9 cellular contexts compared by ENCODE assay signal in genomic region chr13:41502676-41503075, GRCh38. TPM values are rescaled to one million over a fixed set of nuclear protein-coding genes. Genes with fewer than 3 reads are reported as not detected.
DNase-seq lines count a peak whose midpoint lies in the region; ATAC-seq, FAIRE-seq and TF ChIP-seq lines count a peak whose summit lies in the region.
"Had no signal": no experiment of that assay in that cellular context is flagged by ENCODE, and none has a peak within 500 bp of the region (broad histone marks: within the 10 kb centered on the region; RNA-seq: fewer than 3 reads in every experiment).

No MANE protein-coding gene starts in this region.

- peak; percentile 79 for ATAC-seq in GM19397 (IDR thresholded peaks at IDR 0.05; ENCODE audit: unreplicated experiment)
- peak; percentile 57 for ATAC-seq in HG03060 (IDR thresholded peaks at IDR 0.05; ENCODE audit: low read depth, unreplicated experiment)
- ATAC-seq in natural killer cell: no peak

- H3K9me3 ChIP-seq in SJCRH30 (replicated peaks): no peaks in the 10 kb centered on the region

- H3K27ac Mint-ChIP-seq in natural killer cell (no peak overlapping the region), chondrocyte (ENCODE audit: unreplicated experiment) (no peak overlapping the region)
- H3K27ac Mint-ChIP-seq: dendritic cell treated with granulocyte-macrophage colony-stimulating factor and Interleukin-4, amounts not matched to agents 40 ng/mL and 50 ng/mL, for 4 days had no signal

- no peak for TF ChIP-seq POLR2A in GM12892 (IDR thresholded peaks at IDR 0.05; ENCODE audit: low read depth, low read length)

- no peak overlapping the region for H3K4me3 Mint-ChIP-seq in natural killer cell
- no peak overlapping the region for H3K4me3 Mint-ChIP-seq in chondrocyte (ENCODE audit: unreplicated experiment)
- H3K4me3 Mint-ChIP-seq: dendritic cell treated with granulocyte-macrophage colony-stimulating factor and Interleukin-4, amounts not matched to agents 40 ng/mL and 50 ng/mL, for 4 days had no signal

- H3K27me3 Mint-ChIP-seq in natural killer cell (ENCODE audit: low read depth in 2 of 2): no peaks in the 10 kb centered on the region
- peaks cover 2% of the 10 kb centered on the region for H3K27me3 Mint-ChIP-seq in chondrocyte (ENCODE audit: low read depth)
- H3K27me3 Mint-ChIP-seq: dendritic cell treated with granulocyte-macrophage colony-stimulating factor and Interleukin-4, amounts not matched to agents 40 ng/mL and 50 ng/mL, for 4 days had no signal

- no peaks in the 10 kb centered on the region for H3K27me3 ChIP-seq in SJCRH30

- peak; percentile 91 for FAIRE-seq in GM12892 (lab: Jason Lieb, UNC)

- H3K36me3 Mint-ChIP-seq in natural killer cell: no peaks in the 10 kb centered on the region
- H3K36me3 Mint-ChIP-seq in chondrocyte (ENCODE audit: low read depth): peaks cover 1% of the 10 kb centered on the region

- no peak overlapping the region for H3K4me3 ChIP-seq in SJCRH30

- H3K9me3 Mint-ChIP-seq in natural killer cell (peaks cover 2 to 5% of the 10 kb centered on the region in 2 donors), chondrocyte (ENCODE audit: low read depth) (peaks cover 7% of the 10 kb centered on the region)

- TF ChIP-seq CTCF in natural killer cell (IDR thresholded peaks at IDR 0.05) (no peak), chondrocyte (IDR thresholded peaks at IDR 0.05) (no peak)

- H3K4me1 Mint-ChIP-seq in natural killer cell (peaks cover 11 to 19% of the 10 kb centered on the region in 2 donors), chondrocyte (ENCODE audit: low read depth) (peaks cover 10% of the 10 kb centered on the region)

- no peak for DNase-seq in GM12892 (ENCODE audit: insufficient read length)
- peak; percentile 22 to 56 for DNase-seq in SJCRH30
- no peak for DNase-seq in natural killer cell
- no peak for DNase-seq in chondrocyte (ENCODE audit: low spot score)
- DNase-seq in NCI-H1436 treated with DMSO at 0.1 percent for 48 hours (lab: John Stamatoyannopoulos, UW): no peak
- no peak for DNase-seq in posterior cingulate gyrus

- H3K4me1 ChIP-seq in SJCRH30: peaks cover 31% of the 10 kb centered on the region

- intact Hi-C loops in natural killer cell (cut with micrococcal nuclease) (no loop called here), posterior cingulate gyrus (cut with DNase I) (no loop called here)

- H3K27ac ChIP-seq in SJCRH30: no peak overlapping the region

- no peaks in the 10 kb centered on the region for H3K36me3 ChIP-seq in SJCRH30

RNA-seq across cellular contexts. Expression of gene RGCC, which starts 45.3 kb away (rescaled TPM):
- 10.1 TPM for polyA plus RNA-seq in GM12892 (2012; ENCODE audit: missing spikeins)
- not detected in 2 replicates for total RNA-seq in SJCRH30 (2014; rRNA removed; shearing (Covaris generic))
- total RNA-seq in natural killer cell (100 to 1,000 TPM in 1 of 3 donors, 10 to 100 TPM in 2; 61.7 to 306 (median 85.4) TPM), chondrocyte (not detected in 3 replicates)

Comparison
In these comparisons a context has a peak if more than half of its experiments do, and no peak if none do; other contexts are left out.
1. DNase-seq: peak in SJCRH30 (2 of 2); none in GM12892 (single experiment), natural killer cell (single experiment), chondrocyte (single experiment), NCI-H1436 treated with DMSO at 0.1 percent for 48 hours (single experiment) and posterior cingulate gyrus (0 of 10).
2. ATAC-seq: peak in GM19397 (single experiment) and HG03060 (single experiment); none in natural killer cell (0 of 3).
3. RNA of gene RGCC, which starts 45.3 kb away (total RNA-seq): 61.7 to 306 TPM in natural killer cell; not detected in chondrocyte and not detected in SJCRH30; every median in the first group is over 10 times any median in the second.